In genomic region chr4:74230902-74231499, GRCh38 we compare ENCODE assay signal across 8 cellular contexts.
A peak's percentile ranks its signal among the peaks of the same experiment; 100 is the strongest.
DNase-seq lines count a peak whose midpoint lies in the region; ATAC-seq lines count a peak whose summit lies in the region.

No MANE protein-coding gene starts in this region.

- ATAC-seq in HG02759 (IDR thresholded peaks at IDR 0.05; ENCODE audit: unreplicated experiment) = peak; percentile 68
- no peak for ATAC-seq in HG02970 (IDR thresholded peaks at IDR 0.05; ENCODE audit: low FRiP score, unreplicated experiment)

- DNase-seq in EL (peak; percentile 87), SW 1271 (lab: John Stamatoyannopoulos, UW) (peak; percentile 56 to 80), iris pigment epithelial cell (ENCODE audit: low read depth) (peak; percentile 35), head of caudate nucleus (no peak), mucosa of gallbladder (ENCODE audit: low spot score) (no peak), inferior parietal cortex (ENCODE audit: extremely low spot score) (no peak)

- intact Hi-C loops in head of caudate nucleus (cut with DNase I) = no loop called here

Comparison
In these comparisons a context has a peak if more than half of its experiments do, and no peak if none do; other contexts are left out.
1. DNase-seq: peak in EL (single experiment), SW 1271 (2 of 2) and iris pigment epithelial cell (single experiment); none in head of caudate nucleus (0 of 42), mucosa of gallbladder (single experiment) and inferior parietal cortex (single experiment).